ENCODE assay signal across 11 cellular contexts in the genomic region with DNA sequence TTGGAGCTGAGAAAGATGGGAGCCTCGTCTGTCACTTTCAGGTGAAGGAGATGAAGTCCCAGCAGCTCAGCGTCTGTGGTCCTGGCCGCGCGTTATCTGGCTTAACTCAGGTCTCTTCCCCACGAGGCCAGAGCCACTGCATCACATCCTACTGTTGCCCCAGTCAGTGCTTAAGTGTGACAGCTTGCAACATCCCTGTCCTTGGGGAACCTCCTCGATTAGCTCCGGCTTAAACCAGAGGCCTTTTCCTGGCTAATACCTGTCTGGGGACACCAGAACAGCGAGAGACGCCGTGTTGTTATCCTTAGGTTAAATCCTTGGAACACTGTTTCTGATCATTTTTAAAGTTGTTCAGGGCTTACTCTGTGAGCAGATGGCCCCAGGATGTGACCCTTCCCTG.
"Had no signal": no experiment of that assay in that cellular context is flagged by ENCODE, and none has a peak within 500 bp of the region (broad histone marks: within the 10 kb centered on the region; RNA-seq: fewer than 3 reads in every experiment).

No MANE protein-coding gene starts in this region.

- H3K4me3 ChIP-seq: pancreas, vagina had no signal

- H3K27ac ChIP-seq: pancreas, vagina had no signal

- H3K36me3 ChIP-seq: pancreas, vagina had no signal

- H3K27me3 ChIP-seq: pancreas, vagina had no signal

- DNase-seq: activated CD4-positive, alpha-beta T cell treated with anti-CD3 and anti-CD28 coated beads for 48 hours; activated effector memory CD4-positive, alpha-beta T cell treated with Interleukin-2 at 50 U/mL for 16 hours; activated naive CD8-positive, alpha-beta T cell treated with anti-CD3 and anti-CD28 coated beads, Interleukin-2, amount 10 ng/mL, durations not matched to agents 7 days and 5 days; activated T-cell treated with anti-CD3 and anti-CD28 coated beads, Interleukin-2, amount 50 U/mL, for 1 hour; aorta; central memory CD4-positive, alpha-beta T cell; cortex of kidney; effector CD8-positive, alpha-beta T cell; pancreas had no signal

- H3K9me3 ChIP-seq: pancreas, vagina had no signal

- H3K27ac Mint-ChIP-seq: WTC11 had no signal

- H3K4me3 Mint-ChIP-seq: WTC11 had no signal

- H3K4me1 ChIP-seq: pancreas, vagina had no signal

- H3K4me1 Mint-ChIP-seq: WTC11 had no signal
